In genomic region chr16:87984180-87984579, GRCh38 we compare ENCODE assay signal across 9 cellular contexts. TPM values are rescaled to one million over a fixed set of nuclear protein-coding genes. Genes with fewer than 3 reads are reported as not detected.
"Had no signal": no experiment of that assay in that cellular context is flagged by ENCODE, and none has a peak within 500 bp of the region (broad histone marks: within the 10 kb centered on the region; RNA-seq: fewer than 3 reads in every experiment).

No MANE protein-coding gene starts in this region.

RNA-seq across cellular contexts. Expression of gene CA5A, which starts 47.9 kb away (rescaled TPM):
- total RNA-seq: activated CD8-positive, alpha-beta memory T cell treated with anti-CD3 and anti-CD28 coated beads, Interleukin-2, amount 10 ng/mL, durations not matched to agents 7 days and 5 days; body of pancreas; esophagus muscularis mucosa; fibroblast of villous mesenchyme; glomerular endothelial cell; left ventricle myocardium inferior; naive thymus-derived CD8-positive, alpha-beta T cell; skeletal muscle tissue; vagina had no signal
